ENCODE assay signal across 9 cellular contexts in the genomic region with DNA sequence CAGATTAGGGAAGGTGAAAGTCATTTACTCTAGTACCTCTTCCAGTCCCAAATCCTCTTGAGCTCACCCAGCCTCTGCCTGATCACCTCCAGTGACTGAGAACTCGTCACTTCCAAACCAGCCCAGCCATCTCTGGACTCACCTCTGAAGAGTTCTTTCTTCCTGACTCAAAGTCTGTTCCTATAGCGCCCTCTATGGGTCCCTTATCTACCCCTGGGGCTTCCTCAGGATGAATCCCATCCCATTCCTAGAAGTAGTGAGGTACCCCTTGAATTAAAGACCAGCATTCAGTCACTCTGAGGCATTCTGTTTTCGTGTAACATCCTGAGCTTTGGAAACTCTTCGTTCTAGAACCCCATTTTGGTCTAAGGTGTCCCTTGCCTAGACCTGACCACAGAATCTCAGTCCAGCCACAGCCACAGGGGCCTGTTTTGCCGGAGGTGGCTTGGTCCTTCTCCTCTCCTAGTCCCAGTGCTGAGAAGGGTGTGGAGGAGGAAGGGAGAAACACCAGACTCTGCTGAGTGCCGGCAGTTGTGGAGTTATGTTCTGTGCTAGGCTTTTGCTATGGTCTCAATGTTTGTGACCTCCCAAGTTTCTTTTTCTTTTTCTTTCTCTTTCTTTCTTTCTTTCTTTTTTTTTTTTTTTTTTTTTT. TPM values are rescaled to one million over a fixed set of nuclear protein-coding genes. Genes with fewer than 3 reads are reported as not detected.
DNase-seq lines count a peak whose midpoint lies in the region; ATAC-seq, FAIRE-seq and TF ChIP-seq lines count a peak whose summit lies in the region.
"Had no signal": no experiment of that assay in that cellular context is flagged by ENCODE, and none has a peak within 500 bp of the region (broad histone marks: within the 10 kb centered on the region; RNA-seq: fewer than 3 reads in every experiment).

No MANE protein-coding gene starts in this region.

- H2AFZ ChIP-seq in MM.1S (ENCODE audit: low read length) (no peak overlapping the region), keratinocyte (ENCODE audit: control insufficient read depth, low read length) (no peak overlapping the region)

- in situ Hi-C loops in SK-MEL-5 (cut with HindIII; ENCODE audit: low pct_unique_long_range_greater_than_20kb, low sequenced_read_pairs), result no loop called here

- dilution Hi-C loops in keratinocyte (cut with MboI; ENCODE audit: extremely low pct_ligation_motif_present, low sequenced_read_pairs), result loop anchor here (25.0 kb wide), 1 partner anchor 487 kb away; no protein-coding TSS in a partner anchor

- intact Hi-C loops in ovary (cut with DNase I), result no loop called here

- H3K27me3 Mint-ChIP-seq in effector memory CD8-positive, alpha-beta T cell, result peaks cover 19 to 41% of the 10 kb centered on the region in 2 donors

- H3K9ac ChIP-seq in MM.1S (ENCODE audit: low read length) (no peak overlapping the region), keratinocyte (ENCODE audit: control insufficient read depth, extremely low read depth, insufficient read depth, low read length) (no peak overlapping the region)

- H3K4me1 ChIP-seq in MM.1S (ENCODE audit: low read length) (no peaks in the 10 kb centered on the region), keratinocyte (ENCODE audit: control insufficient read depth, extremely low read depth, insufficient read depth, low read length) (peaks cover 17% of the 10 kb centered on the region), ovary (ENCODE audit: insufficient read depth) (no peaks in the 10 kb centered on the region)

- no peak overlapping the region for H3K4me3 ChIP-seq in MM.1S (ENCODE audit: low read length)
- no peak overlapping the region for H3K4me3 ChIP-seq in keratinocyte (ENCODE audit: control insufficient read depth in 2 of 3, extremely low read depth in 1 of 3, insufficient read depth in 2 of 3, low read depth in 1 of 3, low read length in 3 of 3)
- H3K4me3 ChIP-seq in ovary, result no peak overlapping the region

- peaks cover 4 to 5% of the 10 kb centered on the region in 2 donors for H3K4me1 Mint-ChIP-seq in effector memory CD8-positive, alpha-beta T cell (ENCODE audit: low read depth in 2 of 2)

- no peaks in the 10 kb centered on the region for H3K27me3 ChIP-seq in MM.1S (replicated peaks; ENCODE audit: insufficient read depth, low read length)
- H3K27me3 ChIP-seq in keratinocyte (ENCODE audit: control insufficient read depth, extremely low read depth, insufficient read depth, low read length), result peaks cover 5% of the 10 kb centered on the region
- H3K27me3 ChIP-seq in ovary, result no peaks in the 10 kb centered on the region

- H3K9me1 ChIP-seq in keratinocyte (ENCODE audit: control insufficient read depth, extremely low read depth, insufficient read depth, low read length), result no peaks in the 10 kb centered on the region

- TF ChIP-seq POLR2A in ovary (IDR thresholded peaks at IDR 0.05), result no peak

- no peaks in the 10 kb centered on the region for H3F3A ChIP-seq in MM.1S (ENCODE audit: insufficient read depth, low read length)

- ATAC-seq in effector memory CD8-positive, alpha-beta T cell (replicated peaks), result no peak
- no peak for ATAC-seq in GM21390 (IDR thresholded peaks at IDR 0.05; ENCODE audit: unreplicated experiment)

- H3K4me2 ChIP-seq in MM.1S (ENCODE audit: low read depth, low read length), result no peak overlapping the region
- no peak overlapping the region for H3K4me2 ChIP-seq in keratinocyte (ENCODE audit: control insufficient read depth, extremely low read depth, insufficient read depth, low read depth, low read length)

- H4K20me1 ChIP-seq in MM.1S (ENCODE audit: insufficient read depth, low read length) (no peaks in the 10 kb centered on the region), keratinocyte (ENCODE audit: control insufficient read depth, extremely low read depth, insufficient read depth, low read length) (no peaks in the 10 kb centered on the region)

- H3K9me3 ChIP-seq in MM.1S (replicated peaks; ENCODE audit: insufficient read depth, low read length), result no peaks in the 10 kb centered on the region
- no peaks in the 10 kb centered on the region for H3K9me3 ChIP-seq in keratinocyte (ENCODE audit: control insufficient read depth, low read depth, low read length)
- H3K9me3 ChIP-seq in ovary, result no peaks in the 10 kb centered on the region

- TF ChIP-seq CTCF in MM.1S (IDR thresholded peaks at IDR 0.05; ENCODE audit: low read length), result peak; percentile 50
- TF ChIP-seq CTCF in keratinocyte (optimal IDR thresholded peaks at IDR 0.05 in 1 of 3, IDR thresholded peaks at IDR 0.05 in 1 of 3, conservative IDR thresholded peaks at IDR 0.05 in 1 of 3; ENCODE audit: extremely low read depth in 1 of 3, insufficient read depth in 2 of 3, low read length in 3 of 3), result peak; percentile 62 to 76 (median 71)
- TF ChIP-seq CTCF in ovary (IDR thresholded peaks at IDR 0.05), result no peak

- DNase-seq in GF-D8 (lab: John Stamatoyannopoulos, UW), result peak; percentile 11
- peak; percentile 37 for DNase-seq in MM.1S
- DNase-seq in SK-MEL-5 (ENCODE audit: low read depth, low spot score), result peak; percentile 91
- DNase-seq in keratinocyte (ENCODE audit: low read depth, low spot score), result peak; percentile 57
- no peak for DNase-seq in effector memory CD8-positive, alpha-beta T cell
- no peak for DNase-seq in ovary
- no peak for DNase-seq in T-helper 2 cell

- H3K9me3 Mint-ChIP-seq in effector memory CD8-positive, alpha-beta T cell, result no peaks in the 10 kb centered on the region

- peak; percentile 77 for FAIRE-seq in keratinocyte (lab: Jason Lieb, UNC)

- no peak overlapping the region for H3K27ac ChIP-seq in MM.1S (ENCODE audit: low read length)
- no peak overlapping the region for H3K27ac ChIP-seq in keratinocyte (ENCODE audit: control insufficient read depth, insufficient read depth, low read length)
- H3K27ac ChIP-seq in ovary, result no peak overlapping the region

- H3K79me2 ChIP-seq in MM.1S (ENCODE audit: low read length) (no peaks in the 10 kb centered on the region), keratinocyte (ENCODE audit: control insufficient read depth, insufficient read depth, low read length) (no peaks in the 10 kb centered on the region)

- no peak overlapping the region for H3K4me3 Mint-ChIP-seq in effector memory CD8-positive, alpha-beta T cell

- no peaks in the 10 kb centered on the region for H3K36me3 Mint-ChIP-seq in effector memory CD8-positive, alpha-beta T cell (ENCODE audit: insufficient read depth)

- no peak for TF ChIP-seq EP300 in ovary (IDR thresholded peaks at IDR 0.05)

- no peak overlapping the region for H3K27ac Mint-ChIP-seq in effector memory CD8-positive, alpha-beta T cell

- H3K36me3 ChIP-seq in MM.1S (replicated peaks; ENCODE audit: insufficient read depth, low read length) (no peaks in the 10 kb centered on the region), keratinocyte (ENCODE audit: control insufficient read depth in 2 of 2, extremely low read depth in 1 of 2, insufficient read depth in 2 of 2, low read length in 2 of 2) (no peaks in the 10 kb centered on the region), ovary (no peaks in the 10 kb centered on the region)

- H3K9me2 ChIP-seq in MM.1S (replicated peaks; ENCODE audit: insufficient read depth, low read length), result no peaks in the 10 kb centered on the region

- WGBS in ovary, 3 donors, result 52 to 53% (median 53%) methylated on average over 5 to 6 of the region's 6 CpGs

RNA-seq across cellular contexts. Expression of a gene that starts 32.7 kb away (rescaled TPM):
- total RNA-seq in SK-MEL-5 (2014; rRNA removed; shearing (Covaris generic)), result not detected in 2 replicates
- polyA plus RNA-seq in SK-MEL-5 (2015; cell fraction: cytosol; rRNA removed), result not detected in 2 replicates
- not detected in 2 replicates for polyA plus RNA-seq in SK-MEL-5 (2015; cell fraction: nucleus; rRNA removed)
- not detected in 3 replicates for polyA plus RNA-seq in keratinocyte
- not detected for polyA plus RNA-seq in keratinocyte (2011; ENCODE audit: low read depth)
- not detected in 2 replicates for polyA plus RNA-seq in keratinocyte (2011; cell fraction: cytosol; rRNA removed)
- polyA plus RNA-seq in keratinocyte (2011; cell fraction: nucleus; rRNA removed), result not detected in 2 replicates
- not detected in 2 replicates for polyA plus RNA-seq in keratinocyte (2012; ENCODE audit: low replicate concordance)
- polyA minus RNA-seq in keratinocyte, result not detected in 3 replicates
- polyA minus RNA-seq in keratinocyte (2011; cell fraction: cytosol; rRNA and poly(A)+ RNA removed), result not detected
- not detected in 2 replicates for polyA minus RNA-seq in keratinocyte (2011; cell fraction: nucleus; rRNA and poly(A)+ RNA removed)
- total RNA-seq in ovary, result not detected
- polyA plus RNA-seq in ovary, result not detected

RNA-seq across cellular contexts. Expression of a gene that starts 35.1 kb away (rescaled TPM):
- total RNA-seq in SK-MEL-5 (2014; rRNA removed; shearing (Covaris generic)), result not detected in 2 replicates
- not detected in 2 replicates for polyA plus RNA-seq in SK-MEL-5 (2015; cell fraction: cytosol; rRNA removed)
- 0.26 TPM in 1 of 2 replicates, not detected in the other for polyA plus RNA-seq in SK-MEL-5 (2015; cell fraction: nucleus; rRNA removed)
- polyA plus RNA-seq in keratinocyte, result not detected in 3 replicates
- polyA plus RNA-seq in keratinocyte (2011; ENCODE audit: low read depth), result not detected
- 0.02 and 0.03 TPM in 2 replicates for polyA plus RNA-seq in keratinocyte (2011; cell fraction: cytosol; rRNA removed)
- polyA plus RNA-seq in keratinocyte (2011; cell fraction: nucleus; rRNA removed), result not detected in 2 replicates
- not detected in 2 replicates for polyA plus RNA-seq in keratinocyte (2012; ENCODE audit: low replicate concordance)
- not detected in 3 replicates for polyA minus RNA-seq in keratinocyte
- polyA minus RNA-seq in keratinocyte (2011; cell fraction: cytosol; rRNA and poly(A)+ RNA removed), result not detected
- polyA minus RNA-seq in keratinocyte (2011; cell fraction: nucleus; rRNA and poly(A)+ RNA removed), result 0.32 TPM in 1 of 2 replicates, not detected in the other
- total RNA-seq in ovary, result under 1 TPM in 4 of 7 donors, not detected in 3; 0.13 to 0.46 (median 0.16) TPM
- polyA plus RNA-seq in ovary, result under 1 TPM; 0.06 to 0.18 TPM
- total RNA-seq: activated CD8-positive, alpha-beta memory T cell treated with anti-CD3 and anti-CD28 coated beads for 36 hours had no signal

Comparison
In these comparisons a context has a peak if more than half of its experiments do, and no peak if none do; other contexts are left out.
1. DNase-seq: peak in GF-D8 (single experiment), MM.1S (single experiment), SK-MEL-5 (single experiment) and keratinocyte (single experiment); none in effector memory CD8-positive, alpha-beta T cell (0 of 3), ovary (0 of 5) and T-helper 2 cell (0 of 5).
2. CTCF ChIP-seq: peak in MM.1S (single experiment) and keratinocyte (3 of 3); none in ovary (0 of 3).